Comparison of ENCODE assay signal across 25 cellular contexts in the genomic region with DNA sequence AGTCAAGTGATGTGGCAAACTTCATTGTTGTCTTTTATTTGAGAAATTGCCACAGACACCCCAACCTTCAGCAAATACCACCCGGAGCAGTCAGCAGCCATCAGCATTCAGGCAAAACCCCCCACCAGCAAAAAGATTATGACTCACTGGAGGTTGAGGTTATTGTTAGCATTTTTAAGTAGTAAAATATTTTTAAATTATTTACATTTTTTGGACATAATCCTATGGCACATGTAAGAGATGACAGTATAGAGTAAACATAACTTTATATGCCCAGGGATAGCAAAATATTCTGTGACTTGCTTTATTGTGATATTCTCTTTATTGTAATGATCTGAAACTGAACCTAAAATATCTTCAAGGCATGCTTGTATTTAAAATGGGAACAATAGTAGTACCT.
"Had no signal": no experiment of that assay in that cellular context is flagged by ENCODE, and none has a peak within 500 bp of the region (broad histone marks: within the 10 kb centered on the region; RNA-seq: fewer than 3 reads in every experiment).

No MANE protein-coding gene starts in this region.

- H3K9me3 ChIP-seq: colonic mucosa, esophagus squamous epithelium, gastrocnemius medialis had no signal

- H3K9me3 Mint-ChIP-seq: dendritic cell treated with granulocyte-macrophage colony-stimulating factor and Interleukin-4, amounts not matched to agents 40 ng/mL and 50 ng/mL, for 4 days; endodermal cell had no signal

- H3K27me3 Mint-ChIP-seq: dendritic cell treated with granulocyte-macrophage colony-stimulating factor and Interleukin-4, amounts not matched to agents 40 ng/mL and 50 ng/mL, for 4 days had no signal

- H3K4me3 ChIP-seq: colonic mucosa, coronary artery, dorsolateral prefrontal cortex, esophagus muscularis mucosa, esophagus squamous epithelium, gastrocnemius medialis, gastroesophageal sphincter, heart left ventricle, heart right ventricle had no signal

- DNase-seq: colonic mucosa; cortex of kidney; dermis blood vessel endothelial cell; dorsolateral prefrontal cortex; effector CD4-positive, alpha-beta T cell; effector CD8-positive, alpha-beta T cell; effector memory CD4-positive, alpha-beta T cell; effector memory CD8-positive, alpha-beta T cell; endodermal cell; erythroblast; esophagus squamous epithelium; foreskin fibroblast; foreskin keratinocyte; foreskin melanocyte; gastrocnemius medialis; glutamatergic neuron; head of caudate nucleus; heart left ventricle; heart right ventricle had no signal

- H3K4me1 ChIP-seq: colonic mucosa, esophagus muscularis mucosa, esophagus squamous epithelium, foreskin keratinocyte, gastrocnemius medialis, gastroesophageal sphincter, heart left ventricle, heart right ventricle had no signal

- ATAC-seq: effector memory CD8-positive, alpha-beta T cell; esophagus mucosa; foreskin keratinocyte; gastrocnemius medialis; gastroesophageal sphincter; heart left ventricle; heart right ventricle had no signal

- H3K27ac ChIP-seq: colonic mucosa, coronary artery, dorsolateral prefrontal cortex, epithelial cell of prostate, esophagus muscularis mucosa, esophagus squamous epithelium, foreskin keratinocyte, gastrocnemius medialis, gastroesophageal sphincter, heart left ventricle, heart right ventricle had no signal

- H3K36me3 ChIP-seq: colonic mucosa, esophagus muscularis mucosa, esophagus squamous epithelium, gastrocnemius medialis, gastroesophageal sphincter, heart left ventricle, heart right ventricle had no signal

- H3K27me3 ChIP-seq: colonic mucosa, dorsolateral prefrontal cortex, esophagus muscularis mucosa, esophagus squamous epithelium, foreskin keratinocyte, gastrocnemius medialis, gastroesophageal sphincter, heart left ventricle, heart right ventricle had no signal

- H3K27ac Mint-ChIP-seq: dendritic cell treated with granulocyte-macrophage colony-stimulating factor and Interleukin-4, amounts not matched to agents 40 ng/mL and 50 ng/mL, for 4 days; effector memory CD8-positive, alpha-beta T cell; endodermal cell had no signal

- H3K4me3 Mint-ChIP-seq: dendritic cell treated with granulocyte-macrophage colony-stimulating factor and Interleukin-4, amounts not matched to agents 40 ng/mL and 50 ng/mL, for 4 days; effector memory CD8-positive, alpha-beta T cell; endodermal cell had no signal
